ENCODE assay signal across 1 cellular context in the genomic region with DNA sequence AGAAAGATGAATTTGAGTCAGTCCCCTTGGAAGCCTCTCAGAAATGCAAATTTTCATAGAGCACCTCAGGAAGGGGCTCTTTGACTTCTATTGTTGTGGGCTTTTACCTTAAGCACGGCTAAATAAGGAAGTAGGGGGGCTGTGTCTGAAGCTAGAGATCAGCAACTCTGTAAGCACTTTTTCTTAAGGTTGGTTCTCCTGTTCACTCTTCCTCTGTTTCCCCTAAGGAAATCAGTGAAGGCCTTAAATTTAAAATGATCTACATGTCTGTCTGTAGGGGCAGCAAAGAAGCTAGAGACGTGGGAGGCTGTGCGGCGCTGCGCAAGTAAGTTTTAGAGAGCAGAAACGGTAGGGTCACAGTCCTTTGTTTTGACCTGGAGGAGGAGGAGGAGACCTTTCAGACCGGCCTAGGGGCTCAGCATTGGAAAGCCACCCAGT.
TF ChIP-seq lines count a peak whose summit lies in the region.

No MANE protein-coding gene starts in this region.

TF ChIP-seq in SK-N-SH treated with all-trans-retinoic acid at 6 μM for 48 hours, 23 proteins besides CTCF, POLR2A, EP300 and RAD21 (continued from another document):
- TF ChIP-seq, protein P1, sequence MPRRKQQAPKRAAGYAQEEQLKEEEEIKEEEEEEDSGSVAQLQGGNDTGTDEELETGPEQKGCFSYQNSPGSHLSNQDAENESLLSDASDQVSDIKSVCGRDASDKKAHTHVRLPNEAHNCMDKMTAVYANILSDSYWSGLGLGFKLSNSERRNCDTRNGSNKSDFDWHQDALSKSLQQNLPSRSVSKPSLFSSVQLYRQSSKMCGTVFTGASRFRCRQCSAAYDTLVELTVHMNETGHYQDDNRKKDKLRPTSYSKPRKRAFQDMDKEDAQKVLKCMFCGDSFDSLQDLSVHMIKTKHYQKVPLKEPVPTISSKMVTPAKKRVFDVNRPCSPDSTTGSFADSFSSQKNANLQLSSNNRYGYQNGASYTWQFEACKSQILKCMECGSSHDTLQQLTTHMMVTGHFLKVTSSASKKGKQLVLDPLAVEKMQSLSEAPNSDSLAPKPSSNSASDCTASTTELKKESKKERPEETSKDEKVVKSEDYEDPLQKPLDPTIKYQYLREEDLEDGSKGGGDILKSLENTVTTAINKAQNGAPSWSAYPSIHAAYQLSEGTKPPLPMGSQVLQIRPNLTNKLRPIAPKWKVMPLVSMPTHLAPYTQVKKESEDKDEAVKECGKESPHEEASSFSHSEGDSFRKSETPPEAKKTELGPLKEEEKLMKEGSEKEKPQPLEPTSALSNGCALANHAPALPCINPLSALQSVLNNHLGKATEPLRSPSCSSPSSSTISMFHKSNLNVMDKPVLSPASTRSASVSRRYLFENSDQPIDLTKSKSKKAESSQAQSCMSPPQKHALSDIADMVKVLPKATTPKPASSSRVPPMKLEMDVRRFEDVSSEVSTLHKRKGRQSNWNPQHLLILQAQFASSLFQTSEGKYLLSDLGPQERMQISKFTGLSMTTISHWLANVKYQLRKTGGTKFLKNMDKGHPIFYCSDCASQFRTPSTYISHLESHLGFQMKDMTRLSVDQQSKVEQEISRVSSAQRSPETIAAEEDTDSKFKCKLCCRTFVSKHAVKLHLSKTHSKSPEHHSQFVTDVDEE (CRISPR knock-in tag; IDR thresholded peaks at IDR 0.05) = no peak
- TF ChIP-seq PPARA (CRISPR knock-in tag; IDR thresholded peaks at IDR 0.05; ENCODE audit: borderline replicate concordance) = no peak
- no peak for TF ChIP-seq TCF4 (CRISPR knock-in tag; IDR thresholded peaks at IDR 0.05; ENCODE audit: borderline replicate concordance)
- TF ChIP-seq ZFP3 (CRISPR knock-in tag; IDR thresholded peaks at IDR 0.05) = no peak
- no peak for TF ChIP-seq SNAI2 (CRISPR knock-in tag; IDR thresholded peaks at IDR 0.05)
- no peak for TF ChIP-seq ARNTL (CRISPR knock-in tag; IDR thresholded peaks at IDR 0.05; ENCODE audit: borderline replicate concordance, low read depth)
- TF ChIP-seq ZNF70 (CRISPR knock-in tag; IDR thresholded peaks at IDR 0.05) = no peak
- TF ChIP-seq CSRNP3 (CRISPR knock-in tag; IDR thresholded peaks at IDR 0.05) = no peak
- no peak for TF ChIP-seq ESRRG (CRISPR knock-in tag; IDR thresholded peaks at IDR 0.05)
- TF ChIP-seq, protein P2, sequence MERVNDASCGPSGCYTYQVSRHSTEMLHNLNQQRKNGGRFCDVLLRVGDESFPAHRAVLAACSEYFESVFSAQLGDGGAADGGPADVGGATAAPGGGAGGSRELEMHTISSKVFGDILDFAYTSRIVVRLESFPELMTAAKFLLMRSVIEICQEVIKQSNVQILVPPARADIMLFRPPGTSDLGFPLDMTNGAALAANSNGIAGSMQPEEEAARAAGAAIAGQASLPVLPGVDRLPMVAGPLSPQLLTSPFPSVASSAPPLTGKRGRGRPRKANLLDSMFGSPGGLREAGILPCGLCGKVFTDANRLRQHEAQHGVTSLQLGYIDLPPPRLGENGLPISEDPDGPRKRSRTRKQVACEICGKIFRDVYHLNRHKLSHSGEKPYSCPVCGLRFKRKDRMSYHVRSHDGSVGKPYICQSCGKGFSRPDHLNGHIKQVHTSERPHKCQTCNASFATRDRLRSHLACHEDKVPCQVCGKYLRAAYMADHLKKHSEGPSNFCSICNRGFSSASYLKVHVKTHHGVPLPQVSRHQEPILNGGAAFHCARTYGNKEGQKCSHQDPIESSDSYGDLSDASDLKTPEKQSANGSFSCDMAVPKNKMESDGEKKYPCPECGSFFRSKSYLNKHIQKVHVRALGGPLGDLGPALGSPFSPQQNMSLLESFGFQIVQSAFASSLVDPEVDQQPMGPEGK (CRISPR knock-in tag; IDR thresholded peaks at IDR 0.05; ENCODE audit: borderline replicate concordance) = no peak
- no peak for TF ChIP-seq ZNF8 (CRISPR knock-in tag; IDR thresholded peaks at IDR 0.05)
TF ChIP-seq in SK-N-SH treated with all-trans-retinoic acid at 6 μM for 48 hours: peak in this region for 0.
